Comparison of ENCODE assay signal across 25 cellular contexts in genomic region chr1:91026320-91026719, GRCh38. TPM values are rescaled to one million over a fixed set of nuclear protein-coding genes. Genes with fewer than 3 reads are reported as not detected.
DNase-seq lines count a peak whose midpoint lies in the region; ATAC-seq, FAIRE-seq and TF ChIP-seq lines count a peak whose summit lies in the region.
"Had no signal": no experiment of that assay in that cellular context is flagged by ENCODE, and none has a peak within 500 bp of the region (broad histone marks: within the 10 kb centered on the region; RNA-seq: fewer than 3 reads in every experiment).

No MANE protein-coding gene starts in this region.

- H3K9me1 ChIP-seq in K562 (ENCODE audit: control insufficient read depth, insufficient read depth, low read length) = no peaks in the 10 kb centered on the region

- H4K20me1 ChIP-seq in K562 (replicated peaks; ENCODE audit: control insufficient read depth, insufficient read depth, low read length) = no peaks in the 10 kb centered on the region

- TF ChIP-seq EP300 in K562 (IDR thresholded peaks at IDR 0.05; ENCODE audit: low read length) = no peak

- intact Hi-C loops in K562 (cut with micrococcal nuclease) = loop anchor here (10.0 kb wide), 1 partner anchor 212 kb away; no protein-coding TSS in a partner anchor

- no peak for FAIRE-seq in K562 (lab: Jason Lieb, UNC)

- H3K4me1 ChIP-seq in K562 (replicated peaks in 1 of 2; ENCODE audit: control insufficient read depth in 2 of 2, insufficient read depth in 2 of 2, low read length in 2 of 2) = peaks cover 10% of the 10 kb centered on the region in 2 experiments; a peak in 4 of 5 replicates

- H3K9me3 ChIP-seq in K562 (replicated peaks; ENCODE audit: control insufficient read depth, insufficient read depth, low read depth, low read length) = no peaks in the 10 kb centered on the region
- H3K9me3 ChIP-seq: left ventricle myocardium inferior had no signal

- H3K36me3 ChIP-seq in K562 (ENCODE audit: control insufficient read depth, insufficient read depth, low read length) = no peaks in the 10 kb centered on the region
- H3K36me3 ChIP-seq: left ventricle myocardium inferior, WERI-Rb-1 had no signal

- ATAC-seq in GM18519 (IDR thresholded peaks at IDR 0.05; ENCODE audit: low FRiP score, unreplicated experiment) (peak; percentile 30), HG03103 (IDR thresholded peaks at IDR 0.05; ENCODE audit: low read depth, unreplicated experiment) (peak; percentile 30), K562 (no peak), HG03159 (IDR thresholded peaks at IDR 0.05; ENCODE audit: unreplicated experiment) (no peak)
- ATAC-seq: activated CD8-positive, alpha-beta T cell treated with anti-CD3 and anti-CD28 coated beads for 36 hours; T-helper 17 cell had no signal

- peaks cover 13% of the 10 kb centered on the region for H3K79me2 ChIP-seq in K562 (ENCODE audit: control insufficient read depth, insufficient read depth, low read length)

- in situ Hi-C loops in K562 (cut with MboI) = no loop called here

- no peak overlapping the region for H3K9ac ChIP-seq in K562 (ENCODE audit: insufficient read depth in 1 of 2, low read depth in 2 of 2, low read length in 2 of 2)

- no TSS peak for BruUV-seq in K562 (replicated peaks; lab: Mats Ljungman, UMichigan)

- no peak overlapping the region for H3K27ac ChIP-seq in K562 (ENCODE audit: extremely low read depth, low read depth, low read length)
- H3K27ac ChIP-seq: left ventricle myocardium inferior, WERI-Rb-1 had no signal

- POLR2A ChIA-PET in K562 (lab: Yijun Ruan, JAX) = interaction anchor here (0.9 kb wide), 1 partner anchor 8 kb away, joined by 5 read pairs; no protein-coding TSS in a partner anchor

- no peak for TF ChIP-seq RAD21 in K562 (CRISPR knock-in tag; conservative IDR thresholded peaks at IDR 0.05 in 1 of 2, IDR thresholded peaks at IDR 0.05 in 1 of 2)

- no peaks in the 10 kb centered on the region for H3K27me3 ChIP-seq in K562 (ENCODE audit: control insufficient read depth in 2 of 2, insufficient read depth in 2 of 2, low read length in 2 of 2)

- CTCF ChIA-PET in K562 (lab: Yijun Ruan, JAX; ENCODE audit: low intra/inter-chr PET ratio) = no interaction called here

- no peak overlapping the region for H3K4me2 ChIP-seq in K562 (ENCODE audit: insufficient read depth, low read length)

- H2AFZ ChIP-seq in K562 (ENCODE audit: low read depth, low read length) = peak overlapping the region; percentile 44; the same call in 1 of the 2 replicates

- H3K4me3 ChIP-seq in K562 = no peak overlapping the region
- H3K4me3 ChIP-seq: left ventricle myocardium inferior had no signal

- no peak for TF ChIP-seq POLR2A in K562 (conservative IDR thresholded peaks at IDR 0.05)

- DNase-seq in DMS53 (lab: John Stamatoyannopoulos, UW) (peak; percentile 96), K562 (ENCODE audit: extremely low read depth in 1 of 4, low spot score in 3 of 4) (no peak), mesenteric fat pad (ENCODE audit: low spot score) (no peak)
- DNase-seq in activated CD8-positive, alpha-beta memory T cell treated with anti-CD3 and anti-CD28 coated beads, Interleukin-2, amount 50 U/mL, for 4 hours = no peak
- no peak for DNase-seq in stimulated activated CD8-positive, alpha-beta memory T cell treated with anti-CD3 and anti-CD28 coated beads, Interleukin-4, amount 100 ng/mL, for 48 hours
- DNase-seq: activated CD8-positive, alpha-beta T cell treated with anti-CD3 and anti-CD28 coated beads for 36 hours; activated naive CD4-positive, alpha-beta T cell treated with Interleukin-2 at 50 U/mL for 16 hours; activated T-cell treated with anti-CD3 and anti-CD28 coated beads, Interleukin-2, amount 50 U/mL, for 1 hour; amniotic stem cell; CD4-positive, alpha-beta T cell; DMS153; H7; head of caudate nucleus; left ventricle myocardium inferior; NCI-H1417 treated with DMSO at 0.1 percent for 48 hours; NCI-H446; nephron progenitor cell; posterior cingulate gyrus; stimulated activated CD4-positive, alpha-beta T cell treated with anti-CD3 and anti-CD28 coated beads, Interleukin-2, amount 100 ng/mL, for 24 hours; stimulated activated naive CD4-positive, alpha-beta T cell; T-helper 17 cell; WERI-Rb-1 had no signal

- 33% methylated on average over 4 of the region's 4 CpGs for WGBS in K562 (ENCODE audit: insufficient coverage, low coverage, missing lambda C conversion rate)

- no peak for TF ChIP-seq CTCF in K562 (IDR thresholded peaks at IDR 0.05 in 2 of 3, conservative IDR thresholded peaks at IDR 0.05 in 1 of 3; ENCODE audit: insufficient read depth in 2 of 3, low read depth in 1 of 3, low read length in 3 of 3)

TF ChIP-seq in K562, 482 proteins besides CTCF, POLR2A, EP300 and RAD21:
- no peak for TF ChIP-seq HMG20A (CRISPR knock-in tag; conservative IDR thresholded peaks at IDR 0.05)
- TF ChIP-seq DPF2 (IDR thresholded peaks at IDR 0.05) = no peak
- no peak for TF ChIP-seq ZNF324 (CRISPR knock-in tag; IDR thresholded peaks at IDR 0.05)
- TF ChIP-seq NELFE (IDR thresholded peaks at IDR 0.05; ENCODE audit: insufficient read depth, insufficient read length) = no peak
- no peak for TF ChIP-seq NCOA6 (IDR thresholded peaks at IDR 0.05)
- no peak for TF ChIP-seq ZNF668 (CRISPR knock-in tag; IDR thresholded peaks at IDR 0.05)
TF ChIP-seq in K562: peak in this region for 0.

RNA-seq across cellular contexts. Expression of gene ZNF644, which starts 4.5 kb away (rescaled TPM):
- total RNA-seq in K562 (2011; cell fraction: chromatin; rRNA removed; ENCODE audit: low replicate concordance) = 41.2 and 164 TPM in 2 replicates
- total RNA-seq in K562 (2011; cell fraction: nucleolus; rRNA removed) = 17.8 and 23.4 TPM in 2 replicates
- 78.6 and 160 TPM in 2 replicates for total RNA-seq in K562 (2011; cell fraction: nucleoplasm; rRNA removed)
- total RNA-seq in K562 (2014; rRNA removed) (30.8 and 35.1 TPM in 2 replicates), K562 (2014; rRNA removed; fragmentation: Illumina TruSeq; extraction: Trizol) (55.8 and 63.3 TPM in 2 replicates), K562 (2015; rRNA removed; fragmentation: Illumina TruSeq; extraction: Trizol) (64.2 and 71.4 TPM in 2 replicates), K562 (2021) (39.6 and 39.8 TPM in 2 replicates), mesenteric fat pad (38.3 TPM)
- polyA plus RNA-seq in K562 (2011; rRNA removed) (21.2 and 27.6 TPM in 2 replicates), K562 (2014; fragmentation: Illumina TruSeq; extraction: Trizol) (26.5 and 32.5 TPM in 2 replicates), K562 (2014; fragmentation: Nextera tagmentation; extraction: Ambion mirVana) (10 to 100 TPM; 39.8 to 48.4 TPM), K562 (2014; rRNA removed) (18.5 and 25.3 TPM in 2 replicates)
- polyA plus RNA-seq in K562 (2011; cell fraction: cytosol; rRNA removed) = 3.4 and 8.8 TPM in 2 replicates
- polyA plus RNA-seq in K562 (2011; cell fraction: nucleus; rRNA removed) = 12.4 and 15.1 TPM in 2 replicates
- 17.7 and 21.2 TPM in 2 replicates for polyA plus RNA-seq in K562 (2012)
- 91.2 and 91.6 TPM in 2 replicates for polyA minus RNA-seq in K562 (2011; rRNA and poly(A)+ RNA removed)
- 27.6 and 28.7 TPM in 2 replicates for polyA minus RNA-seq in K562 (2011; cell fraction: cytosol; rRNA and poly(A)+ RNA removed)
- polyA minus RNA-seq in K562 (2011; cell fraction: nucleus; rRNA and poly(A)+ RNA removed) = 57.5 and 74.6 TPM in 2 replicates

Comparison
In these comparisons a context has a peak if more than half of its experiments do, and no peak if none do; other contexts are left out.
1. ATAC-seq: peak in GM18519 (single experiment) and HG03103 (single experiment); none in K562 (single experiment) and HG03159 (single experiment).